Comparison of ENCODE assay signal across 9 cellular contexts in genomic region chr3:2099028-2099671, GRCh38. TPM values are rescaled to one million over a fixed set of nuclear protein-coding genes. Genes with fewer than 3 reads are reported as not detected.
DNase-seq lines count a peak whose midpoint lies in the region; ATAC-seq and TF ChIP-seq lines count a peak whose summit lies in the region.
"Had no signal": no experiment of that assay in that cellular context is flagged by ENCODE, and none has a peak within 500 bp of the region (broad histone marks: within the 10 kb centered on the region; RNA-seq: fewer than 3 reads in every experiment).

No MANE protein-coding gene starts in this region.

- H3K79me2 ChIP-seq in parathyroid adenoma (no peaks in the 10 kb centered on the region), PC-3 (ENCODE audit: low read length) (no peaks in the 10 kb centered on the region)

- H4K20me1 ChIP-seq in PC-3 (ENCODE audit: low read length): no peaks in the 10 kb centered on the region

- H3K9me3 Mint-ChIP-seq in activated CD4-positive, alpha-beta T cell treated with anti-CD3 and anti-CD28 coated beads, Interleukin-2, amount 10 ng/mL, durations not matched to agents 7 days and 5 days: no peaks in the 10 kb centered on the region

- H3K9me3 ChIP-seq in parathyroid adenoma (ENCODE audit: control insufficient read depth, low read length) (no peaks in the 10 kb centered on the region), PC-3 (ENCODE audit: low read length) (peaks cover 20% of the 10 kb centered on the region; the same call in 1 of the 2 replicates)

- peak overlapping the region; percentile 62 for H3K4me3 ChIP-seq in parathyroid adenoma (ENCODE audit: low read depth, low read length)
- no peak overlapping the region for H3K4me3 ChIP-seq in PC-3 (ENCODE audit: low read length)

- BruUV-seq in PC-3 (replicated peaks; lab: Mats Ljungman, UMichigan): no TSS peak

- peak overlapping the region; percentile 60 for H3K27ac ChIP-seq in parathyroid adenoma
- H3K27ac ChIP-seq in PC-3 (ENCODE audit: low read length): no peak overlapping the region

- peak overlapping the region; percentile 95 for H2AFZ ChIP-seq in parathyroid adenoma
- no peak overlapping the region for H2AFZ ChIP-seq in PC-3 (ENCODE audit: low read length)

- H3K27me3 ChIP-seq in parathyroid adenoma (ENCODE audit: control insufficient read depth, insufficient read depth, low read length) (no peaks in the 10 kb centered on the region), PC-3 (ENCODE audit: low read length) (peaks cover 6% of the 10 kb centered on the region; the same call in 1 of the 2 replicates)

- H3K9me2 ChIP-seq in PC-3 (replicated peaks; ENCODE audit: low read length): no peaks in the 10 kb centered on the region

- no peak overlapping the region for H3K4me3 Mint-ChIP-seq in activated CD4-positive, alpha-beta T cell treated with anti-CD3 and anti-CD28 coated beads, Interleukin-2, amount 10 ng/mL, durations not matched to agents 7 days and 5 days
- H3K4me3 Mint-ChIP-seq: WTC11 had no signal

- TF ChIP-seq CTCF in GM10248 (IDR thresholded peaks at IDR 0.05; ENCODE audit: control extremely low read depth, extremely low read depth, low read depth, missing control alignments) (no peak), parathyroid adenoma (IDR thresholded peaks at IDR 0.05) (no peak), PC-3 (conservative IDR thresholded peaks at IDR 0.05; ENCODE audit: low read depth, low read length) (no peak)

- intact Hi-C loops in head of caudate nucleus (cut with DNase I) (no loop called here), PC-3 (cut with micrococcal nuclease) (no loop called here)

- no peak for ATAC-seq in activated CD4-positive, CD25-positive, alpha-beta regulatory T cell treated with anti-CD3 and anti-CD28 coated beads, Interleukin-2, amount 50 U/mL, for 24 hours
- ATAC-seq in PC-3 (no peak), GM18873 (IDR thresholded peaks at IDR 0.05; ENCODE audit: low FRiP score, unreplicated experiment) (no peak)
- ATAC-seq: WTC11 had no signal

- H3K36me3 Mint-ChIP-seq in activated CD4-positive, alpha-beta T cell treated with anti-CD3 and anti-CD28 coated beads, Interleukin-2, amount 10 ng/mL, durations not matched to agents 7 days and 5 days (ENCODE audit: low read depth): no peaks in the 10 kb centered on the region

- H3F3A ChIP-seq in PC-3 (ENCODE audit: low read length, unreplicated experiment): no peaks in the 10 kb centered on the region

- peaks cover 4% of the 10 kb centered on the region for H3K4me1 Mint-ChIP-seq in activated CD4-positive, alpha-beta T cell treated with anti-CD3 and anti-CD28 coated beads, Interleukin-2, amount 10 ng/mL, durations not matched to agents 7 days and 5 days
- H3K4me1 Mint-ChIP-seq: WTC11 had no signal

- no peak overlapping the region for H3K27ac Mint-ChIP-seq in activated CD4-positive, alpha-beta T cell treated with anti-CD3 and anti-CD28 coated beads, Interleukin-2, amount 10 ng/mL, durations not matched to agents 7 days and 5 days
- H3K27ac Mint-ChIP-seq: WTC11 had no signal

- no peaks in the 10 kb centered on the region for H3K36me3 ChIP-seq in parathyroid adenoma (ENCODE audit: control insufficient read depth, insufficient read depth, low read length)
- H3K36me3 ChIP-seq in PC-3 (ENCODE audit: low read depth, low read length): no peaks in the 10 kb centered on the region

- peak overlapping the region; percentile 46 for H3K9ac ChIP-seq in parathyroid adenoma
- H3K9ac ChIP-seq in PC-3 (ENCODE audit: low read length): no peak overlapping the region

- H3K4me2 ChIP-seq in parathyroid adenoma (ENCODE audit: low read length) (peak overlapping the region; percentile 70), PC-3 (ENCODE audit: low read length) (no peak overlapping the region)

- POLR2A ChIA-PET in GM10248 (lab: Yijun Ruan, JAX): no interaction called here
- POLR2A ChIA-PET in PC-3 (lab: Charles Lee; ENCODE audit: unreplicated experiment): no interaction called here
- POLR2A ChIA-PET in activated CD4-positive, alpha-beta T cell treated with anti-CD3 and anti-CD28 coated beads, Interleukin-2, amount 10 ng/mL, durations not matched to agents 7 days and 5 days (lab: Charles Lee): no interaction called here

- H3K4me1 ChIP-seq in parathyroid adenoma: peaks cover 2% of the 10 kb centered on the region
- H3K4me1 ChIP-seq in PC-3 (ENCODE audit: insufficient read depth, low read length): no peaks in the 10 kb centered on the region

- DNase-seq in GM10248 (ENCODE audit: extremely low spot score) (peak; percentile 13), MV-4-11 (lab: John Stamatoyannopoulos, UW) (peak; percentile 15), head of caudate nucleus (peak in 38 of 42 donors; percentile 6 to 61 (median 36)), PC-3 (no peak)
- DNase-seq in activated CD4-positive, alpha-beta T cell treated with anti-CD3 and anti-CD28 coated beads, Interleukin-2, amount 10 ng/mL, durations not matched to agents 7 days and 5 days: no peak

- H3K27me3 Mint-ChIP-seq in activated CD4-positive, alpha-beta T cell treated with anti-CD3 and anti-CD28 coated beads, Interleukin-2, amount 10 ng/mL, durations not matched to agents 7 days and 5 days: peaks cover 43% of the 10 kb centered on the region

- CTCF ChIA-PET in GM10248 (lab: Yijun Ruan, JAX) (no interaction called here), PC-3 (lab: Charles Lee) (no interaction called here)
- CTCF ChIA-PET in activated CD4-positive, alpha-beta T cell treated with anti-CD3 and anti-CD28 coated beads, Interleukin-2, amount 10 ng/mL, durations not matched to agents 7 days and 5 days (lab: Charles Lee): no interaction called here

RNA-seq across cellular contexts. Expression of gene CNTN4, which starts 0.5 kb away (rescaled TPM):
- not detected in 2 replicates for total RNA-seq in PC-3 (2014; rRNA removed)
- total RNA-seq in activated CD4-positive, alpha-beta T cell treated with anti-CD3 and anti-CD28 coated beads, Interleukin-2, amount 10 ng/mL, durations not matched to agents 7 days and 5 days: not detected
- total RNA-seq: WTC11 had no signal

Comparison
In these comparisons a context has a peak if more than half of its experiments do, and no peak if none do; other contexts are left out.
1. DNase-seq: peak in GM10248 (single experiment), MV-4-11 (single experiment) and head of caudate nucleus (38 of 42); none in PC-3 (single experiment) and activated CD4-positive, alpha-beta T cell treated with anti-CD3 and anti-CD28 coated beads, Interleukin-2, amount 10 ng/mL, durations not matched to agents 7 days and 5 days (single experiment).